In genomic region chr12:51822261-51822616, GRCh38 we compare ENCODE assay signal across 14 cellular contexts. TPM values are rescaled to one million over a fixed set of nuclear protein-coding genes. Genes with fewer than 3 reads are reported as not detected.
DNase-seq lines count a peak whose midpoint lies in the region; ATAC-seq and TF ChIP-seq lines count a peak whose summit lies in the region.
"Had no signal": no experiment of that assay in that cellular context is flagged by ENCODE, and none has a peak within 500 bp of the region (broad histone marks: within the 10 kb centered on the region; RNA-seq: fewer than 3 reads in every experiment).

No MANE protein-coding gene starts in this region.

- H3K36me3 ChIP-seq in DND-41 (ENCODE audit: insufficient read depth, low read length) (no peaks in the 10 kb centered on the region; the same call in 1 of the 2 replicates), lower lobe of right lung (no peaks in the 10 kb centered on the region)

- H4K20me1 ChIP-seq in DND-41 (ENCODE audit: insufficient read depth, low read length) = 0 out of 2 replicates have a peak, but pooled peaks cover 5% of the 10 kb centered on the region

- TF ChIP-seq CTCF in DND-41 (IDR thresholded peaks at IDR 0.05; ENCODE audit: borderline replicate concordance, extremely low read depth, low read length, poor library complexity, severe bottlenecking) = no peak
- TF ChIP-seq CTCF in lower lobe of right lung (IDR thresholded peaks at IDR 0.05) = no peak

- H3K4me2 ChIP-seq in DND-41 (ENCODE audit: insufficient read depth, low read length) = peak overlapping the region; percentile 92

- peak overlapping the region in 1 of 2 experiments; percentile 84; a peak in 2 of 4 replicates for H3K4me3 ChIP-seq in DND-41 (ENCODE audit: low read depth in 1 of 2, low read length in 2 of 2)
- peak overlapping the region; percentile 61 for H3K4me3 ChIP-seq in lower lobe of right lung

- H3K4me1 ChIP-seq in DND-41 (ENCODE audit: insufficient read depth, low read length) (peaks cover 33% of the 10 kb centered on the region), lower lobe of right lung (peaks cover 15% of the 10 kb centered on the region)

- H3K27ac ChIP-seq in DND-41 (ENCODE audit: low read length) (no peak overlapping the region), lower lobe of right lung (no peak overlapping the region)

- intact Hi-C loops in lower lobe of right lung (cut with DNase I) = no loop called here

- peak overlapping the region; percentile 46 for H3K27ac Mint-ChIP-seq in activated naive CD8-positive, alpha-beta T cell

- H3K9me3 Mint-ChIP-seq in activated naive CD8-positive, alpha-beta T cell (ENCODE audit: low read depth) = no peaks in the 10 kb centered on the region

- H3K27me3 ChIP-seq in DND-41 (ENCODE audit: insufficient read depth, low read length, poor library complexity) = no peaks in the 10 kb centered on the region
- H3K27me3 ChIP-seq in lower lobe of right lung (ENCODE audit: low read depth) = peaks cover 8% of the 10 kb centered on the region

- H3K36me3 Mint-ChIP-seq in activated naive CD8-positive, alpha-beta T cell = no peaks in the 10 kb centered on the region

- ATAC-seq in DND-41 (ENCODE audit: insufficient read depth, low read depth) (no peak), lower lobe of right lung (no peak), HG03135 (IDR thresholded peaks at IDR 0.05; ENCODE audit: unreplicated experiment) (no peak), HG02870 (IDR thresholded peaks at IDR 0.05; ENCODE audit: unreplicated experiment) (no peak)
- ATAC-seq: HepG2, SK-N-SH treated with all-trans-retinoic acid at 6 μM for 48 hours had no signal

- H3K4me3 Mint-ChIP-seq in activated naive CD8-positive, alpha-beta T cell = peak overlapping the region; percentile 73

- peaks cover 25% of the 10 kb centered on the region for H3K4me1 Mint-ChIP-seq in activated naive CD8-positive, alpha-beta T cell (ENCODE audit: low read depth)

- H3K79me2 ChIP-seq in DND-41 (ENCODE audit: insufficient read depth, low read length) = peaks cover 26% of the 10 kb centered on the region

- no peaks in the 10 kb centered on the region for H3K27me3 Mint-ChIP-seq in activated naive CD8-positive, alpha-beta T cell

- DNase-seq in 8988T (peak; percentile 23), DND-41 (no peak), lower lobe of right lung (no peak), NCI-H146 (lab: John Stamatoyannopoulos, UW) (no peak), amniotic stem cell (lab: John Stamatoyannopoulos, UW) (no peak)
- DNase-seq: activated CD4-positive, alpha-beta T cell treated with anti-CD3 and anti-CD28 coated beads, Interleukin-2, amount 50 U/mL, for 1 hour; aorta; NCI-H187 treated with DMSO at 0.1 percent for 48 hours; NK-92 treated with Interleukin-12 subunit alpha and Interleukin-12 subunit beta, amount 100 ng/mL, for 24 hours had no signal

- no peak overlapping the region for H2AFZ ChIP-seq in DND-41 (ENCODE audit: low read depth, low read length)

- no peaks in the 10 kb centered on the region for H3K9me3 ChIP-seq in DND-41 (ENCODE audit: insufficient read depth, low read length, severe bottlenecking)
- no peaks in the 10 kb centered on the region for H3K9me3 ChIP-seq in lower lobe of right lung

- peak overlapping the region; percentile 98 for H3K9ac ChIP-seq in DND-41 (ENCODE audit: low read depth, low read length)

RNA-seq across cellular contexts. Expression of gene FIGNL2, which starts 26.3 kb away (rescaled TPM):
- total RNA-seq in lower lobe of right lung = 0.95 TPM
